ENCODE assay signal across 26 cellular contexts in the genomic region with DNA sequence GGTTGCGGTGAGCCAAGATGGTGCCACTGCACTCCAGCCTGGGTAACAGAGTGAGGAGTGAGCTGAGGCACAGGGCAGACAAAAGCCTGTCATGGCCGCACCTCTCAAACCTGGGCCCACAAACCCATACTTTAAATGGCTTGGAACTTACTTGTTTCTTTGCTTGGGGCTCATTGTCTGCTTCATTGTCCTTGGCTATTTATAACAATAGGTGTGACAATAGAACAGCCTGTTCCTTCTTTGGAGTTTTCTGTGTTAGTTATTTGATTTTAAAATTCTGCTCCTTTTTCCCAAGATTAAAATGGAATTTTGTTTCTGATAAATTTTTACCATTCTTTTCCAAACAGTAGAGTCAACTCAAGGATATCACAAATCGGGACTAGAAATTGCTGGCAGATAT.
DNase-seq lines count a peak whose midpoint lies in the region; ATAC-seq, FAIRE-seq and TF ChIP-seq lines count a peak whose summit lies in the region.
"Had no signal": no experiment of that assay in that cellular context is flagged by ENCODE, and none has a peak within 500 bp of the region (broad histone marks: within the 10 kb centered on the region; RNA-seq: fewer than 3 reads in every experiment).

No MANE protein-coding gene starts in this region.

- TF ChIP-seq EP300 in neural cell (conservative IDR thresholded peaks at IDR 0.05; ENCODE audit: poor library complexity, severe bottlenecking), result no peak

- no peak for TF ChIP-seq CTCF in neural cell (IDR thresholded peaks at IDR 0.05; ENCODE audit: poor library complexity, severe bottlenecking)

- FAIRE-seq in small intestine (lab: Jason Lieb, UNC), result no peak
- FAIRE-seq: GM12892, GM19239, HTR-8/SVneo, K562 had no signal

- H4K20me1 ChIP-seq in neural cell (ENCODE audit: insufficient read depth), result no peaks in the 10 kb centered on the region
- H4K20me1 ChIP-seq: BLaER1 had no signal

- no peak overlapping the region for H3K9ac ChIP-seq in neural cell (ENCODE audit: low read length)
- H3K9ac ChIP-seq: BLaER1 had no signal

- H3K27ac ChIP-seq in neural cell (ENCODE audit: low read length) (peak overlapping the region; percentile 11), small intestine (ENCODE audit: low read depth in 1 of 2, low read length in 1 of 2) (peak overlapping the region; percentile 2 to 33)
- H3K27ac ChIP-seq: BLaER1, SJCRH30 had no signal

- ATAC-seq in left ventricle myocardium superior, result peak; percentile 18
- no peak for ATAC-seq in GM19035 (IDR thresholded peaks at IDR 0.05; ENCODE audit: unreplicated experiment)
- ATAC-seq: K562, PC-3 had no signal

- no peaks in the 10 kb centered on the region for H3K9me3 ChIP-seq in neural cell (ENCODE audit: low read length)
- H3K9me3 ChIP-seq in small intestine (ENCODE audit: control insufficient read depth, low read depth), result no peaks in the 10 kb centered on the region
- H3K9me3 ChIP-seq: BLaER1, MG63, SJCRH30 had no signal

- WGBS in small intestine, 3 donors, result 87 to 93% (median 91%) methylated on average over 3 of the region's 3 CpGs

- no peaks in the 10 kb centered on the region for H3K9me2 ChIP-seq in neural cell (ENCODE audit: insufficient read depth, low read length)

- intact Hi-C loops in left ventricle myocardium superior (cut with micrococcal nuclease) (no loop called here), cardiac septum (cut with DNase I) (no loop called here)

- no peak for DNase-seq in left ventricle myocardium superior
- DNase-seq in cardiac septum (ENCODE audit: low spot score), result no peak
- no peak for DNase-seq in small intestine
- DNase-seq in NCI-H1694 (lab: John Stamatoyannopoulos, UW), result no peak
- DNase-seq in stimulated activated CD4-positive, alpha-beta T cell treated with anti-CD3 and anti-CD28 coated beads, Interleukin-12 subunit alpha, Interleukin-12 subunit beta, amount 100 ng/mL, for 4 hours, result no peak
- DNase-seq: CD4-positive, CD25-positive, alpha-beta regulatory T cell; DMS153; DND-41; H9; MG63; NCI-H1105 treated with DMSO at 0.1 percent for 48 hours; NCI-H146; NCI-H2029; NCI-H446 treated with DMSO at 0.1 percent for 48 hours; NCI-H526; NCI-H82; NK-92 treated with Interleukin-12 subunit alpha and Interleukin-12 subunit beta, amount 100 ng/mL, for 24 hours; PC-3; SJCRH30 had no signal

- H3K36me3 ChIP-seq in neural cell (ENCODE audit: insufficient read depth, low read length), result no peaks in the 10 kb centered on the region
- no peaks in the 10 kb centered on the region for H3K36me3 ChIP-seq in small intestine (ENCODE audit: control insufficient read depth in 2 of 2, insufficient read depth in 2 of 2, low read length in 2 of 2)
- H3K36me3 ChIP-seq: BLaER1, MG63, SJCRH30 had no signal

- H3K27me3 ChIP-seq in neural cell (ENCODE audit: insufficient read depth, low read depth, low read length), result no peaks in the 10 kb centered on the region
- H3K27me3 ChIP-seq in small intestine (ENCODE audit: control insufficient read depth in 2 of 2, insufficient read depth in 2 of 2, low read length in 2 of 2), result no peaks in the 10 kb centered on the region
- H3K27me3 ChIP-seq: BLaER1, MG63, SJCRH30 had no signal

- H2AFZ ChIP-seq in neural cell (ENCODE audit: low read depth, low read length), result no peak overlapping the region

- TF ChIP-seq RAD21 in neural cell (conservative IDR thresholded peaks at IDR 0.05), result no peak

- no peak overlapping the region for H3K4me2 ChIP-seq in neural cell (ENCODE audit: low read length)
- H3K4me2 ChIP-seq: BLaER1 had no signal

- peaks cover 8% of the 10 kb centered on the region in 2 donors for H3K4me1 ChIP-seq in small intestine (ENCODE audit: control insufficient read depth in 2 of 2, insufficient read depth in 1 of 2, low read depth in 1 of 2, low read length in 1 of 2)
- H3K4me1 ChIP-seq: BLaER1 had no signal

- peaks cover 72% of the 10 kb centered on the region for H3K79me2 ChIP-seq in neural cell (replicated peaks; ENCODE audit: insufficient read depth, low read length)

- H3F3A ChIP-seq in neural cell (ENCODE audit: insufficient read depth, low read length, poor library complexity, severe bottlenecking), result peaks cover 9% of the 10 kb centered on the region

- H3K4me3 ChIP-seq in neural cell (ENCODE audit: low read length) (no peak overlapping the region), small intestine (ENCODE audit: low read depth in 1 of 2, low read length in 2 of 2) (no peak overlapping the region)
- H3K4me3 ChIP-seq: BLaER1, K562, MG63, SJCRH30 had no signal

TF ChIP-seq in neural cell, 6 proteins besides CTCF, POLR2A, EP300 and RAD21:
- TF ChIP-seq SMC3 (conservative IDR thresholded peaks at IDR 0.05; ENCODE audit: poor library complexity), result no peak
- TF ChIP-seq MXI1 (conservative IDR thresholded peaks at IDR 0.05; ENCODE audit: poor library complexity, severe bottlenecking), result no peak
- TF ChIP-seq TAF1 (IDR thresholded peaks at IDR 0.05; ENCODE audit: low read depth), result no peak
- TF ChIP-seq, protein P1, sequence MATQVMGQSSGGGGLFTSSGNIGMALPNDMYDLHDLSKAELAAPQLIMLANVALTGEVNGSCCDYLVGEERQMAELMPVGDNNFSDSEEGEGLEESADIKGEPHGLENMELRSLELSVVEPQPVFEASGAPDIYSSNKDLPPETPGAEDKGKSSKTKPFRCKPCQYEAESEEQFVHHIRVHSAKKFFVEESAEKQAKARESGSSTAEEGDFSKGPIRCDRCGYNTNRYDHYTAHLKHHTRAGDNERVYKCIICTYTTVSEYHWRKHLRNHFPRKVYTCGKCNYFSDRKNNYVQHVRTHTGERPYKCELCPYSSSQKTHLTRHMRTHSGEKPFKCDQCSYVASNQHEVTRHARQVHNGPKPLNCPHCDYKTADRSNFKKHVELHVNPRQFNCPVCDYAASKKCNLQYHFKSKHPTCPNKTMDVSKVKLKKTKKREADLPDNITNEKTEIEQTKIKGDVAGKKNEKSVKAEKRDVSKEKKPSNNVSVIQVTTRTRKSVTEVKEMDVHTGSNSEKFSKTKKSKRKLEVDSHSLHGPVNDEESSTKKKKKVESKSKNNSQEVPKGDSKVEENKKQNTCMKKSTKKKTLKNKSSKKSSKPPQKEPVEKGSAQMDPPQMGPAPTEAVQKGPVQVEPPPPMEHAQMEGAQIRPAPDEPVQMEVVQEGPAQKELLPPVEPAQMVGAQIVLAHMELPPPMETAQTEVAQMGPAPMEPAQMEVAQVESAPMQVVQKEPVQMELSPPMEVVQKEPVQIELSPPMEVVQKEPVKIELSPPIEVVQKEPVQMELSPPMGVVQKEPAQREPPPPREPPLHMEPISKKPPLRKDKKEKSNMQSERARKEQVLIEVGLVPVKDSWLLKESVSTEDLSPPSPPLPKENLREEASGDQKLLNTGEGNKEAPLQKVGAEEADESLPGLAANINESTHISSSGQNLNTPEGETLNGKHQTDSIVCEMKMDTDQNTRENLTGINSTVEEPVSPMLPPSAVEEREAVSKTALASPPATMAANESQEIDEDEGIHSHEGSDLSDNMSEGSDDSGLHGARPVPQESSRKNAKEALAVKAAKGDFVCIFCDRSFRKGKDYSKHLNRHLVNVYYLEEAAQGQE (IDR thresholded peaks at IDR 0.05; ENCODE audit: borderline replicate concordance), result no peak
- no peak for TF ChIP-seq EZH2 (IDR thresholded peaks at IDR 0.05; ENCODE audit: borderline replicate concordance, insufficient read depth, low read length, poor library complexity, severe bottlenecking)
- no peak for TF ChIP-seq POLR2AphosphoS5 (IDR thresholded peaks at IDR 0.05)
